ENCODE assay signal across 1 cellular context in the genomic region with DNA sequence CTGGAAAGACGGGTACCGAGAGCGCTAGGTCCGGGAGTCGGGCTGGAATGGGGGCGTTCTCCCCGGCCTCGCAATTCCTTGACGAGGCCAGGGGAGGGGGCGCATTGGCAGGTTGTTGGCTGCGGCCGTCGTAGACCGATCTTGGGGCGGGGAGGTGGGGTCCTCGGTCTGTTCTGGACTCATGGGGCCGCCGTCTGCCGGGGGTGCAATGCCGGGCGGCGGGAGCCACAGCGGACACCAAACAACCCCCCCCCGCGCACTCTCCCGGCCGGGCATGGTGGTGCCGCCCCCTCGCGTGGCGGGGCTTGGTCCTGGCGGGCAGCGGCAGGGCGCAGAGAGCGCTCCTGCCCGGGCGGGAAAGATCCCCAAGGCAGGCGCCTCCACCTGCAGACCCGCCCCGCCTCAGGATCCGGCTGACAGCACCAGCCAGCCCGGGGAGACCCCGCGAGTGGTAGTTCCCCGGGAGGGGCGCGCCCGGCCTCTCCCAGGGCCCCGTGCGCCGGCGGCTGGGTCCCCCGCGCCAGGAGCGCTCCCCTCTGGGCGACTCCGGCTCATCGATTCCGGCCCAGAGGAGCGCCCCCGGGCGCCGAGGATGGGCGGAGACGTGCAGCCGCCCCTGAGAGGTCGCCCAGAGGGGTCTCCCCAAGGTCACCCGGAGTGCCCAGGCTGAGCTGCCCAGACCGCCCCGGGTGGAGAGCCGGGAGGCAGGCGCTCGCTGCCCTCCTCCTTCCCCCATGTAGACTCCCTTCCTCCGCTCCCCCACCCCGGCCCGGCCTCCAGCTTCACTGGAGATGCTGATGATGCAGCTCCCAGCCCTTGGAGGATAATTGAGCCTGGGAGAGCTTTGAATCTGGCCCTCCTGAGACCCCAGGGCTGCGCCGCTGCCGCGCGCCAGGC.
TF ChIP-seq lines count a peak whose summit lies in the region.

No MANE protein-coding gene starts in this region.

TF ChIP-seq in HEK293, 187 proteins besides CTCF, POLR2A, EP300 and RAD21 (continued from another document and continues in another):
- TF ChIP-seq ZNF221 (tag by site-specific recombination; IDR thresholded peaks at IDR 0.05; ENCODE audit: borderline replicate concordance) (no peak), ZNF530 (tag by site-specific recombination; IDR thresholded peaks at IDR 0.05; ENCODE audit: low read depth) (no peak), ZNF423 (tag by site-specific recombination; IDR thresholded peaks at IDR 0.05) (0 out of 2 replicates have a peak, but pooled peaks have one; percentile 14), PRDM10 (tag by site-specific recombination; IDR thresholded peaks at IDR 0.05) (peak; percentile 93), ZNF48 (tag by site-specific recombination; IDR thresholded peaks at IDR 0.05) (no peak), GLI2 (tag by site-specific recombination; IDR thresholded peaks at IDR 0.05; ENCODE audit: borderline replicate concordance, low read depth) (no peak), ZNF785 (tag by site-specific recombination; IDR thresholded peaks at IDR 0.05) (no peak), ZNF843 (tag by site-specific recombination; IDR thresholded peaks at IDR 0.05) (no peak), ZSCAN18 (tag by site-specific recombination; IDR thresholded peaks at IDR 0.05) (no peak), ZNF791 (tag by site-specific recombination; IDR thresholded peaks at IDR 0.05) (no peak), ZNF394 (tag by site-specific recombination; IDR thresholded peaks at IDR 0.05; ENCODE audit: borderline replicate concordance) (no peak), ZNF175 (tag by site-specific recombination; IDR thresholded peaks at IDR 0.05) (no peak), ZNF555 (tag by site-specific recombination; conservative IDR thresholded peaks at IDR 0.05) (no peak), KLF9 (tag by site-specific recombination; IDR thresholded peaks at IDR 0.05; ENCODE audit: low read depth) (peak; percentile 56; the same call in 1 of the 2 replicates), ZNF138 (tag by site-specific recombination; IDR thresholded peaks at IDR 0.05; ENCODE audit: borderline replicate concordance) (no peak), ZBTB26 (tag by site-specific recombination; optimal IDR thresholded peaks at IDR 0.05) (peak; percentile 69), ZNF274 (IDR thresholded peaks at IDR 0.05; ENCODE audit: low read length) (no peak), ZNF274 (tag by site-specific recombination; IDR thresholded peaks at IDR 0.05; ENCODE audit: borderline replicate concordance) (no peak), ZNF324 (tag by site-specific recombination; IDR thresholded peaks at IDR 0.05) (no peak), SP2 (tag by site-specific recombination; IDR thresholded peaks at IDR 0.05) (peak; percentile 43), ZNF404 (tag by site-specific recombination; IDR thresholded peaks at IDR 0.05) (no peak), ZNF521 (tag by site-specific recombination; IDR thresholded peaks at IDR 0.05) (no peak), ZNF140 (tag by site-specific recombination; IDR thresholded peaks at IDR 0.05) (no peak), HIC1 (tag by site-specific recombination; IDR thresholded peaks at IDR 0.05) (peak; percentile 32; the same call in 1 of the 2 replicates), ZNF24 (tag by site-specific recombination; IDR thresholded peaks at IDR 0.05) (no peak), ZBTB17 (tag by site-specific recombination; IDR thresholded peaks at IDR 0.05) (no peak), BCL11A (tag by site-specific recombination; IDR thresholded peaks at IDR 0.05; ENCODE audit: low read depth) (no peak), ZNF248 (tag by site-specific recombination; IDR thresholded peaks at IDR 0.05) (no peak), GLIS1 (tag by site-specific recombination; IDR thresholded peaks at IDR 0.05) (peak; percentile 79), ZNF664 (tag by site-specific recombination; IDR thresholded peaks at IDR 0.05) (no peak), ZNF16 (tag by site-specific recombination; IDR thresholded peaks at IDR 0.05; ENCODE audit: low read depth) (no peak)
- TF ChIP-seq, protein P1, sequence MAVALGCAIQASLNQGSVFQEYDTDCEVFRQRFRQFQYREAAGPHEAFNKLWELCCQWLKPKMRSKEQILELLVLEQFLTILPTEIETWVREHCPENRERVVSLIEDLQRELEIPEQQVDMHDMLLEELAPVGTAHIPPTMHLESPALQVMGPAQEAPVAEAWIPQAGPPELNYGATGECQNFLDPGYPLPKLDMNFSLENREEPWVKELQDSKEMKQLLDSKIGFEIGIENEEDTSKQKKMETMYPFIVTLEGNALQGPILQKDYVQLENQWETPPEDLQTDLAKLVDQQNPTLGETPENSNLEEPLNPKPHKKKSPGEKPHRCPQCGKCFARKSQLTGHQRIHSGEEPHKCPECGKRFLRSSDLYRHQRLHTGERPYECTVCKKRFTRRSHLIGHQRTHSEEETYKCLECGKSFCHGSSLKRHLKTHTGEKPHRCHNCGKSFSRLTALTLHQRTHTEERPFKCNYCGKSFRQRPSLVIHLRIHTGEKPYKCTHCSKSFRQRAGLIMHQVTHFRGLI (tag by site-specific recombination; IDR thresholded peaks at IDR 0.05) = peak; percentile 18; the same call in 1 of the 2 replicates
- TF ChIP-seq, protein P2, sequence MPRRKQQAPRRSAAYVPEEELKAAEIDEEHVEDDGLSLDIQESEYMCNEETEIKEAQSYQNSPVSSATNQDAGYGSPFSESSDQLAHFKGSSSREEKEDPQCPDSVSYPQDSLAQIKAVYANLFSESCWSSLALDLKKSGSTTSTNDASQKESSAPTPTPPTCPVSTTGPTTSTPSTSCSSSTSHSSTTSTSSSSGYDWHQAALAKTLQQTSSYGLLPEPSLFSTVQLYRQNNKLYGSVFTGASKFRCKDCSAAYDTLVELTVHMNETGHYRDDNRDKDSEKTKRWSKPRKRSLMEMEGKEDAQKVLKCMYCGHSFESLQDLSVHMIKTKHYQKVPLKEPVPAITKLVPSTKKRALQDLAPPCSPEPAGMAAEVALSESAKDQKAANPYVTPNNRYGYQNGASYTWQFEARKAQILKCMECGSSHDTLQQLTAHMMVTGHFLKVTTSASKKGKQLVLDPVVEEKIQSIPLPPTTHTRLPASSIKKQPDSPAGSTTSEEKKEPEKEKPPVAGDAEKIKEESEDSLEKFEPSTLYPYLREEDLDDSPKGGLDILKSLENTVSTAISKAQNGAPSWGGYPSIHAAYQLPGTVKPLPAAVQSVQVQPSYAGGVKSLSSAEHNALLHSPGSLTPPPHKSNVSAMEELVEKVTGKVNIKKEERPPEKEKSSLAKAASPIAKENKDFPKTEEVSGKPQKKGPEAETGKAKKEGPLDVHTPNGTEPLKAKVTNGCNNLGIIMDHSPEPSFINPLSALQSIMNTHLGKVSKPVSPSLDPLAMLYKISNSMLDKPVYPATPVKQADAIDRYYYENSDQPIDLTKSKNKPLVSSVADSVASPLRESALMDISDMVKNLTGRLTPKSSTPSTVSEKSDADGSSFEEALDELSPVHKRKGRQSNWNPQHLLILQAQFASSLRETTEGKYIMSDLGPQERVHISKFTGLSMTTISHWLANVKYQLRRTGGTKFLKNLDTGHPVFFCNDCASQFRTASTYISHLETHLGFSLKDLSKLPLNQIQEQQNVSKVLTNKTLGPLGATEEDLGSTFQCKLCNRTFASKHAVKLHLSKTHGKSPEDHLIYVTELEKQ (tag by site-specific recombination; IDR thresholded peaks at IDR 0.05; ENCODE audit: borderline replicate concordance) = no peak
- TF ChIP-seq, protein P3, sequence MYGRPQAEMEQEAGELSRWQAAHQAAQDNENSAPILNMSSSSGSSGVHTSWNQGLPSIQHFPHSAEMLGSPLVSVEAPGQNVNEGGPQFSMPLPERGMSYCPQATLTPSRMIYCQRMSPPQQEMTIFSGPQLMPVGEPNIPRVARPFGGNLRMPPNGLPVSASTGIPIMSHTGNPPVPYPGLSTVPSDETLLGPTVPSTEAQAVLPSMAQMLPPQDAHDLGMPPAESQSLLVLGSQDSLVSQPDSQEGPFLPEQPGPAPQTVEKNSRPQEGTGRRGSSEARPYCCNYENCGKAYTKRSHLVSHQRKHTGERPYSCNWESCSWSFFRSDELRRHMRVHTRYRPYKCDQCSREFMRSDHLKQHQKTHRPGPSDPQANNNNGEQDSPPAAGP (tag by site-specific recombination; IDR thresholded peaks at IDR 0.05) = no peak
- TF ChIP-seq, protein P4, sequence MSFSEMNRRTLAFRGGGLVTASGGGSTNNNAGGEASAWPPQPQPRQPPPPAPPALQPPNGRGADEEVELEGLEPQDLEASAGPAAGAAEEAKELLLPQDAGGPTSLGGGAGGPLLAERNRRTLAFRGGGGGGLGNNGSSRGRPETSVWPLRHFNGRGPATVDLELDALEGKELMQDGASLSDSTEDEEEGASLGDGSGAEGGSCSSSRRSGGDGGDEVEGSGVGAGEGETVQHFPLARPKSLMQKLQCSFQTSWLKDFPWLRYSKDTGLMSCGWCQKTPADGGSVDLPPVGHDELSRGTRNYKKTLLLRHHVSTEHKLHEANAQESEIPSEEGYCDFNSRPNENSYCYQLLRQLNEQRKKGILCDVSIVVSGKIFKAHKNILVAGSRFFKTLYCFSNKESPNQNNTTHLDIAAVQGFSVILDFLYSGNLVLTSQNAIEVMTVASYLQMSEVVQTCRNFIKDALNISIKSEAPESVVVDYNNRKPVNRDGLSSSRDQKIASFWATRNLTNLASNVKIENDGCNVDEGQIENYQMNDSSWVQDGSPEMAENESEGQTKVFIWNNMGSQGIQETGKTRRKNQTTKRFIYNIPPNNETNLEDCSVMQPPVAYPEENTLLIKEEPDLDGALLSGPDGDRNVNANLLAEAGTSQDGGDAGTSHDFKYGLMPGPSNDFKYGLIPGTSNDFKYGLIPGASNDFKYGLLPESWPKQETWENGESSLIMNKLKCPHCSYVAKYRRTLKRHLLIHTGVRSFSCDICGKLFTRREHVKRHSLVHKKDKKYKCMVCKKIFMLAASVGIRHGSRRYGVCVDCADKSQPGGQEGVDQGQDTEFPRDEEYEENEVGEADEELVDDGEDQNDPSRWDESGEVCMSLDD (tag by site-specific recombination; IDR thresholded peaks at IDR 0.05) = peak; percentile 60; the same call in 1 of the 2 replicates
- TF ChIP-seq, protein P5, sequence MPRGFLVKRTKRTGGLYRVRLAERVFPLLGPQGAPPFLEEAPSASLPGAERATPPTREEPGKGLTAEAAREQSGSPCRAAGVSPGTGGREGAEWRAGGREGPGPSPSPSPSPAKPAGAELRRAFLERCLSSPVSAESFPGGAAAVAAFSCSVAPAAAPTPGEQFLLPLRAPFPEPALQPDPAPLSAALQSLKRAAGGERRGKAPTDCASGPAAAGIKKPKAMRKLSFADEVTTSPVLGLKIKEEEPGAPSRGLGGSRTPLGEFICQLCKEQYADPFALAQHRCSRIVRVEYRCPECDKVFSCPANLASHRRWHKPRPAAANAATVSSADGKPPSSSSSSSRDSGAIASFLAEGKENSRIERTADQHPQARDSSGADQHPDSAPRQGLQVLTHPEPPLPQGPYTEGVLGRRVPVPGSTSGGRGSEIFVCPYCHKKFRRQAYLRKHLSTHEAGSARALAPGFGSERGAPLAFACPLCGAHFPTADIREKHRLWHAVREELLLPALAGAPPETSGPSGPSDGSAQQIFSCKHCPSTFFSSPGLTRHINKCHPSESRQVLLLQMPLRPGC (tag by site-specific recombination; IDR thresholded peaks at IDR 0.05) = no peak
